In the genomic region with DNA sequence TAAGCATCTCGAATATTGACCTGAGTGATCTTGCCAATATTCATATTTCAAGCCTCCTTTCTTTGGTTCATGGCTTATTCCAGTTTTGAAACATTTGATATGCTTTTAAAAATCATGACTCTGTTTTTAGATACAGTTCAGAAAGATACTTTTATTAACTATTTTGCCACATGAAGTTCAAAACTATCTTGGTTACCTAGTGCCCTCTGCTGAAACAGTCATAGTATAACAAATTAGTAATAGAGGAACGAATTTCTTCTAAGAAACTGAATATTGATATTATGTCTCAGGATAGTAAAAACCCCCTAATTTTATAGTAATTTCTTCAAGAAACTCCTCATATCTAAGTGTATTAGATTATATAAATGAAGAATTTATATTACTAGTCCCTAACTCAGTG, we compare ENCODE assay signal across 7 cellular contexts. TPM values are rescaled to one million over a fixed set of nuclear protein-coding genes. Genes with fewer than 3 reads are reported as not detected.
A peak's percentile ranks its signal among the peaks of the same experiment; 100 is the strongest.
DNase-seq lines count a peak whose midpoint lies in the region; TF ChIP-seq lines count a peak whose summit lies in the region.

No MANE protein-coding gene starts in this region.

- no peaks in the 10 kb centered on the region for H3K4me1 Mint-ChIP-seq in osteocyte (ENCODE audit: unreplicated experiment)

- H3K27ac Mint-ChIP-seq in osteocyte (ENCODE audit: unreplicated experiment): no peak overlapping the region

- no peaks in the 10 kb centered on the region for H3K9me3 Mint-ChIP-seq in osteocyte (ENCODE audit: unreplicated experiment)

- peaks cover 9% of the 10 kb centered on the region for H3K27me3 Mint-ChIP-seq in osteocyte (ENCODE audit: unreplicated experiment)

- H3K36me3 Mint-ChIP-seq in osteocyte (ENCODE audit: unreplicated experiment): no peaks in the 10 kb centered on the region

- DNase-seq in ELR (ENCODE audit: low read depth) (peak; percentile 67), NAMALWA (ENCODE audit: low spot score) (peak; percentile 58), choroid plexus epithelial cell (ENCODE audit: low read depth) (peak; percentile 66), osteocyte (ENCODE audit: extremely low spot score, unreplicated experiment) (no peak), NCI-H187 (lab: John Stamatoyannopoulos, UW) (no peak), dedifferentiated amniotic fluid mesenchymal stem cell (ENCODE audit: extremely low spot score) (no peak)
- no peak for DNase-seq in activated naive CD4-positive, alpha-beta T cell treated with Interleukin-2 at 50 U/mL for 16 hours

- peak; percentile 50 for TF ChIP-seq CTCF in choroid plexus epithelial cell (conservative IDR thresholded peaks at IDR 0.05; ENCODE audit: low read depth, low read length)
- TF ChIP-seq CTCF in osteocyte (IDR thresholded peaks at IDR 0.05): peak; percentile 57

- no peak overlapping the region for H3K4me3 ChIP-seq in choroid plexus epithelial cell (ENCODE audit: low read depth, low read length)

- no peak overlapping the region for H3K4me3 Mint-ChIP-seq in osteocyte (ENCODE audit: unreplicated experiment)

RNA-seq across cellular contexts. Expression of a gene that starts 52.6 kb away (rescaled TPM):
- total RNA-seq in osteocyte: 32.9 and 33.6 TPM in 2 replicates

Comparison
In these comparisons a context has a peak if more than half of its experiments do, and no peak if none do; other contexts are left out.
1. DNase-seq: peak in ELR (single experiment), NAMALWA (single experiment) and choroid plexus epithelial cell (single experiment); none in osteocyte (single experiment), NCI-H187 (0 of 2), activated naive CD4-positive, alpha-beta T cell treated with Interleukin-2 at 50 U/mL for 16 hours (single experiment) and dedifferentiated amniotic fluid mesenchymal stem cell (single experiment).